ENCODE assay signal across 14 cellular contexts in the genomic region with DNA sequence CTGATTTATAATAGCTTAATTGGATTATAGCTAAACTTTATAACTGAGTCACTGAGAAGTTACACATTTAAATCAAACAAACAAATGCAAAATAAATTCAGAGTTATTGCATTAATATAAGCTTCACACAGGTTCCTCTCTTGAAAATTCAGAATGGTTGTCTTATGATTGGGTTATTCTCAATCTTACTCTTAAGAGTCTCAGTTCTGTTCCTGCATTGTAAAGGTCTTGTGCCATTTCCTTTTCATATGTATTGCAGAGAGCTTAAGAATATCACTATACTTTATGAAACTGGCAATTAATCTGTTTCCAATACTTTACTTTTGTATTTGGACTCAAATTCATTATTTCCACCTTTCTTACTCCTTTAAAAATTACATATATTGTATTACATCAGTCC.
DNase-seq lines count a peak whose midpoint lies in the region; ATAC-seq lines count a peak whose summit lies in the region.
"Had no signal": no experiment of that assay in that cellular context is flagged by ENCODE, and none has a peak within 500 bp of the region (broad histone marks: within the 10 kb centered on the region; RNA-seq: fewer than 3 reads in every experiment).

No MANE protein-coding gene starts in this region.

- no peaks in the 10 kb centered on the region for H3K36me3 Mint-ChIP-seq in stimulated activated effector memory CD8-positive, alpha-beta T cell treated with anti-CD3 and anti-CD28 coated beads, Interleukin-12 subunit alpha, Interleukin-12 subunit beta, amount 100 ng/mL, for 72 hours
- H3K36me3 Mint-ChIP-seq: CD8-positive, alpha-beta T cell had no signal

- H3K4me3 Mint-ChIP-seq in stimulated activated effector memory CD8-positive, alpha-beta T cell treated with anti-CD3 and anti-CD28 coated beads, Interleukin-12 subunit alpha, Interleukin-12 subunit beta, amount 100 ng/mL, for 72 hours = no peak overlapping the region
- H3K4me3 Mint-ChIP-seq: CD8-positive, alpha-beta T cell had no signal

- H3K4me1 Mint-ChIP-seq in stimulated activated effector memory CD8-positive, alpha-beta T cell treated with anti-CD3 and anti-CD28 coated beads, Interleukin-12 subunit alpha, Interleukin-12 subunit beta, amount 100 ng/mL, for 72 hours = no peaks in the 10 kb centered on the region

- DNase-seq in midbrain (lab: John Stamatoyannopoulos, UW) (no peak), NK-92 (lab: John Stamatoyannopoulos, UW; ENCODE audit: unreplicated experiment) (no peak), NCI-H446 (lab: John Stamatoyannopoulos, UW) (no peak)
- DNase-seq in stimulated activated effector memory CD8-positive, alpha-beta T cell treated with anti-CD3 and anti-CD28 coated beads, Interleukin-12 subunit alpha, Interleukin-12 subunit beta, amount 100 ng/mL, for 72 hours (ENCODE audit: low spot score in 2 of 2) = no peak
- DNase-seq: activated CD8-positive, alpha-beta memory T cell treated with anti-CD3 and anti-CD28 coated beads, Interleukin-2, amount 50 U/mL, for 48 hours; CD8-positive, alpha-beta T cell; foreskin keratinocyte; H7; islet precursor cell; NCI-H1436; Right ventricle myocardium superior had no signal

- H3K9me3 Mint-ChIP-seq in stimulated activated effector memory CD8-positive, alpha-beta T cell treated with anti-CD3 and anti-CD28 coated beads, Interleukin-12 subunit alpha, Interleukin-12 subunit beta, amount 100 ng/mL, for 72 hours = peaks cover 10% of the 10 kb centered on the region
- H3K9me3 Mint-ChIP-seq: CD8-positive, alpha-beta T cell had no signal

- no peak overlapping the region for H3K27ac Mint-ChIP-seq in stimulated activated effector memory CD8-positive, alpha-beta T cell treated with anti-CD3 and anti-CD28 coated beads, Interleukin-12 subunit alpha, Interleukin-12 subunit beta, amount 100 ng/mL, for 72 hours
- H3K27ac Mint-ChIP-seq: CD8-positive, alpha-beta T cell had no signal

- ATAC-seq in GM19372 (IDR thresholded peaks at IDR 0.05; ENCODE audit: low read depth, unreplicated experiment) = peak; percentile 74
- peak; percentile 83 for ATAC-seq in HG02588 (IDR thresholded peaks at IDR 0.05; ENCODE audit: unreplicated experiment)
- ATAC-seq in HG03159 (IDR thresholded peaks at IDR 0.05; ENCODE audit: unreplicated experiment) = peak; percentile 84
- ATAC-seq in stimulated activated effector memory CD8-positive, alpha-beta T cell treated with anti-CD3 and anti-CD28 coated beads, Interleukin-12 subunit alpha, Interleukin-12 subunit beta, amount 100 ng/mL, for 72 hours = no peak
- ATAC-seq: CD8-positive, alpha-beta T cell; foreskin keratinocyte had no signal
